Comparison of ENCODE assay signal across 8 cellular contexts in the genomic region with DNA sequence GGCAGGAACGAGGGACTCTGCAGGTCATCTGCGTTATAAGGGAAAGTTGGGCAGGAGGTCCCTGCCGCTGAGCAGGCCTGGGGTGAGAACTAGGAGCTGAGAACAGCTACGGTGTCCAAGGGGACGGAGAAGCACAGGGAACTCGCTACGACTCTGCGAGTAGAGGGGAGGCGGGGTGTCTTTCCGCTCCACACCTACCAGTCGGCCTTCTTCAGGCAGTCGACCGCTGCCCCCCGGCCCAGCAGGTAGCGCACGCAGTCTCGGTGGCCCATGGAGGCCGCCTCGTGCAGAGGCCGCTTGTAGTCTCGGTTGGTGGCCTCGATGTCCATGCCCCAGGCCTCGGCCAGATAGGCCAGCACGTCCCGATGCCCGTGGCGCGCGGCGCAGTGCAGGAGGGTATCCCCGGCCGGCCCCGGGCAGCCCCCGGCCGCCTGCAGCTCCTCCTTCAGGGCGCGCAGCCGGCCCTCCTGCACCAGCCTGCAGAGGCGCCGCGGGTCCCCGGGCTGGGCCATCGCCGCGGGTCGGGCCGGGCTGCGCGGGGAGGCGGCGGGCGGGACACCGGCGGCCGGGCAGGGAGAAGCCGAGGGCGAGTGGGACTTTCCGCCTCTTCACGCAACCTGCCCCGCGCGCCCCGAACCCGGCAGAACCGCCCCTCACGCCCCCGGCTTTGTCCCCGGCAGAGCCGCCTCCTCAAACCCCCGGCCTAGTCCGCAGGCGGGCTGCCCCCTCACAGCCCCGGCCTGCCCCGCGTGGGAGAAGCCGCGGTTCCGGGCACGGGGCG. TPM values are rescaled to one million over a fixed set of nuclear protein-coding genes. Genes with fewer than 3 reads are reported as not detected.
DNase-seq lines count a peak whose midpoint lies in the region; ATAC-seq and TF ChIP-seq lines count a peak whose summit lies in the region.

No MANE protein-coding gene starts in this region.

- peaks cover 0 to 29% (median 9%) of the 10 kb centered on the region in 6 donors for H3K36me3 ChIP-seq in spleen

- POLR2A ChIA-PET in AG04449 (lab: Yijun Ruan, JAX): interaction anchor here (0.6 to 1.5 kb wide), 7 partner anchors 27 to 1121 kb away, joined by 3 to 9 read pairs (median 3); a partner anchor contains a TSS

- TF ChIP-seq CTCF in AG04449 (IDR thresholded peaks at IDR 0.05; ENCODE audit: insufficient read depth, low read length, missing control alignments) (no peak), astrocyte of the cerebellum (IDR thresholded peaks at IDR 0.05; ENCODE audit: low read depth, low read length, missing control alignments) (no peak), spleen (IDR thresholded peaks at IDR 0.05 in 8 of 11, conservative IDR thresholded peaks at IDR 0.05 in 3 of 11) (no peak)

- H3K4me3 ChIP-seq in AG04449 (ENCODE audit: low read depth, low read length) (peak overlapping the region; percentile 79), astrocyte of the cerebellum (ENCODE audit: low read depth, low read length) (peak overlapping the region; percentile 79), iPS-18c (ENCODE audit: insufficient read depth, low read depth, low read length) (peak overlapping the region; percentile 89), spleen (peak overlapping the region; percentile 55 to 98 (median 96))

- CTCF ChIA-PET in AG04449 (lab: Yijun Ruan, JAX): interaction anchor here (0.5 to 3.0 kb wide), 9 partner anchors 9 to 512 kb away, joined by 3 to 12 read pairs (median 5); no protein-coding TSS in a partner anchor

- H3K27ac ChIP-seq in spleen: peak overlapping the region; percentile 71 to 94 (median 86)

- peaks cover 17 to 72% (median 56%) of the 10 kb centered on the region in 6 donors for H3K4me1 ChIP-seq in spleen

- WGBS in spleen, 5 donors: 0 to 3% (median 1%) methylated on average over 11 to 80 of the region's 80 CpGs

- DNase-seq in AG04449 (ENCODE audit: low read depth, low spot score) (no peak), astrocyte of the cerebellum (ENCODE audit: low read depth) (no peak), spleen (peak; percentile 91)

- ATAC-seq in GM19023 (IDR thresholded peaks at IDR 0.05; ENCODE audit: unreplicated experiment) (peak; percentile 34), HG03175 (IDR thresholded peaks at IDR 0.05; ENCODE audit: unreplicated experiment) (peak; percentile 35), SK-N-SH treated with all-trans-retinoic acid at 6 μM for 48 hours (peak; percentile 50), GM18520 (IDR thresholded peaks at IDR 0.05; ENCODE audit: unreplicated experiment) (no peak)

- no peak for TF ChIP-seq POLR2A in spleen (IDR thresholded peaks at IDR 0.05)

- no peaks in the 10 kb centered on the region for H3K27me3 ChIP-seq in spleen (replicated peaks in 1 of 7)

- in situ Hi-C loops in astrocyte of the cerebellum (cut with HindIII; ENCODE audit: low sequenced_read_pairs): no loop called here

- no peaks in the 10 kb centered on the region for H3K9me3 ChIP-seq in iPS-18c (ENCODE audit: control insufficient read depth, insufficient read depth, low read length)
- H3K9me3 ChIP-seq in spleen: no peaks in the 10 kb centered on the region

- intact Hi-C loops in spleen (cut with DNase I; ENCODE audit: low total_unique reads): no loop called here

TF ChIP-seq in SK-N-SH treated with all-trans-retinoic acid at 6 μM for 48 hours, 23 proteins besides CTCF, POLR2A, EP300 and RAD21:
- TF ChIP-seq CSDC2 (CRISPR knock-in tag; IDR thresholded peaks at IDR 0.05): no peak
- TF ChIP-seq, protein P1, sequence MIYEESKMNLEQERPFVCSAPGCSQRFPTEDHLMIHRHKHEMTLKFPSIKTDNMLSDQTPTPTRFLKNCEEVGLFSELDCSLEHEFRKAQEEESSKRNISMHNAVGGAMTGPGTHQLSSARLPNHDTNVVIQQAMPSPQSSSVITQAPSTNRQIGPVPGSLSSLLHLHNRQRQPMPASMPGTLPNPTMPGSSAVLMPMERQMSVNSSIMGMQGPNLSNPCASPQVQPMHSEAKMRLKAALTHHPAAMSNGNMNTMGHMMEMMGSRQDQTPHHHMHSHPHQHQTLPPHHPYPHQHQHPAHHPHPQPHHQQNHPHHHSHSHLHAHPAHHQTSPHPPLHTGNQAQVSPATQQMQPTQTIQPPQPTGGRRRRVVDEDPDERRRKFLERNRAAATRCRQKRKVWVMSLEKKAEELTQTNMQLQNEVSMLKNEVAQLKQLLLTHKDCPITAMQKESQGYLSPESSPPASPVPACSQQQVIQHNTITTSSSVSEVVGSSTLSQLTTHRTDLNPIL (CRISPR knock-in tag; IDR thresholded peaks at IDR 0.05; ENCODE audit: low read depth): no peak
- TF ChIP-seq TCF4 (CRISPR knock-in tag; IDR thresholded peaks at IDR 0.05; ENCODE audit: borderline replicate concordance): no peak
- no peak for TF ChIP-seq ZNF565 (CRISPR knock-in tag; conservative IDR thresholded peaks at IDR 0.05; ENCODE audit: low read depth)
- TF ChIP-seq ISL1 (CRISPR knock-in tag; IDR thresholded peaks at IDR 0.05): no peak
- TF ChIP-seq TOX (CRISPR knock-in tag; IDR thresholded peaks at IDR 0.05; ENCODE audit: borderline replicate concordance): no peak
- TF ChIP-seq, protein P2, sequence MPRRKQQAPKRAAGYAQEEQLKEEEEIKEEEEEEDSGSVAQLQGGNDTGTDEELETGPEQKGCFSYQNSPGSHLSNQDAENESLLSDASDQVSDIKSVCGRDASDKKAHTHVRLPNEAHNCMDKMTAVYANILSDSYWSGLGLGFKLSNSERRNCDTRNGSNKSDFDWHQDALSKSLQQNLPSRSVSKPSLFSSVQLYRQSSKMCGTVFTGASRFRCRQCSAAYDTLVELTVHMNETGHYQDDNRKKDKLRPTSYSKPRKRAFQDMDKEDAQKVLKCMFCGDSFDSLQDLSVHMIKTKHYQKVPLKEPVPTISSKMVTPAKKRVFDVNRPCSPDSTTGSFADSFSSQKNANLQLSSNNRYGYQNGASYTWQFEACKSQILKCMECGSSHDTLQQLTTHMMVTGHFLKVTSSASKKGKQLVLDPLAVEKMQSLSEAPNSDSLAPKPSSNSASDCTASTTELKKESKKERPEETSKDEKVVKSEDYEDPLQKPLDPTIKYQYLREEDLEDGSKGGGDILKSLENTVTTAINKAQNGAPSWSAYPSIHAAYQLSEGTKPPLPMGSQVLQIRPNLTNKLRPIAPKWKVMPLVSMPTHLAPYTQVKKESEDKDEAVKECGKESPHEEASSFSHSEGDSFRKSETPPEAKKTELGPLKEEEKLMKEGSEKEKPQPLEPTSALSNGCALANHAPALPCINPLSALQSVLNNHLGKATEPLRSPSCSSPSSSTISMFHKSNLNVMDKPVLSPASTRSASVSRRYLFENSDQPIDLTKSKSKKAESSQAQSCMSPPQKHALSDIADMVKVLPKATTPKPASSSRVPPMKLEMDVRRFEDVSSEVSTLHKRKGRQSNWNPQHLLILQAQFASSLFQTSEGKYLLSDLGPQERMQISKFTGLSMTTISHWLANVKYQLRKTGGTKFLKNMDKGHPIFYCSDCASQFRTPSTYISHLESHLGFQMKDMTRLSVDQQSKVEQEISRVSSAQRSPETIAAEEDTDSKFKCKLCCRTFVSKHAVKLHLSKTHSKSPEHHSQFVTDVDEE (CRISPR knock-in tag; IDR thresholded peaks at IDR 0.05): no peak
- TF ChIP-seq, protein P3, sequence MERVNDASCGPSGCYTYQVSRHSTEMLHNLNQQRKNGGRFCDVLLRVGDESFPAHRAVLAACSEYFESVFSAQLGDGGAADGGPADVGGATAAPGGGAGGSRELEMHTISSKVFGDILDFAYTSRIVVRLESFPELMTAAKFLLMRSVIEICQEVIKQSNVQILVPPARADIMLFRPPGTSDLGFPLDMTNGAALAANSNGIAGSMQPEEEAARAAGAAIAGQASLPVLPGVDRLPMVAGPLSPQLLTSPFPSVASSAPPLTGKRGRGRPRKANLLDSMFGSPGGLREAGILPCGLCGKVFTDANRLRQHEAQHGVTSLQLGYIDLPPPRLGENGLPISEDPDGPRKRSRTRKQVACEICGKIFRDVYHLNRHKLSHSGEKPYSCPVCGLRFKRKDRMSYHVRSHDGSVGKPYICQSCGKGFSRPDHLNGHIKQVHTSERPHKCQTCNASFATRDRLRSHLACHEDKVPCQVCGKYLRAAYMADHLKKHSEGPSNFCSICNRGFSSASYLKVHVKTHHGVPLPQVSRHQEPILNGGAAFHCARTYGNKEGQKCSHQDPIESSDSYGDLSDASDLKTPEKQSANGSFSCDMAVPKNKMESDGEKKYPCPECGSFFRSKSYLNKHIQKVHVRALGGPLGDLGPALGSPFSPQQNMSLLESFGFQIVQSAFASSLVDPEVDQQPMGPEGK (CRISPR knock-in tag; IDR thresholded peaks at IDR 0.05; ENCODE audit: borderline replicate concordance): no peak
- TF ChIP-seq, protein P4, sequence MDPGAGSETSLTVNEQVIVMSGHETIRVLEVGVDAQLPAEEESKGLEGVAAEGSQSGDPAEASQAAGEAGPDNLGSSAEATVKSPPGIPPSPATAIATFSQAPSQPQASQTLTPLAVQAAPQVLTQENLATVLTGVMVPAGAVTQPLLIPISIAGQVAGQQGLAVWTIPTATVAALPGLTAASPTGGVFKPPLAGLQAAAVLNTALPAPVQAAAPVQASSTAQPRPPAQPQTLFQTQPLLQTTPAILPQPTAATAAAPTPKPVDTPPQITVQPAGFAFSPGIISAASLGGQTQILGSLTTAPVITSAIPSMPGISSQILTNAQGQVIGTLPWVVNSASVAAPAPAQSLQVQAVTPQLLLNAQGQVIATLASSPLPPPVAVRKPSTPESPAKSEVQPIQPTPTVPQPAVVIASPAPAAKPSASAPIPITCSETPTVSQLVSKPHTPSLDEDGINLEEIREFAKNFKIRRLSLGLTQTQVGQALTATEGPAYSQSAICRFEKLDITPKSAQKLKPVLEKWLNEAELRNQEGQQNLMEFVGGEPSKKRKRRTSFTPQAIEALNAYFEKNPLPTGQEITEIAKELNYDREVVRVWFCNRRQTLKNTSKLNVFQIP (CRISPR knock-in tag; IDR thresholded peaks at IDR 0.05; ENCODE audit: borderline replicate concordance, low read depth): no peak
- TF ChIP-seq OSR1 (CRISPR knock-in tag; IDR thresholded peaks at IDR 0.05): no peak

RNA-seq across cellular contexts. Expression of a gene that starts 0.7 kb away (rescaled TPM):
- 10 to 100 TPM in 1 of 7 donors, 1 to 10 TPM in 6; 5.8 to 10.5 (median 6.8) TPM for total RNA-seq in spleen
- 1 to 10 TPM; 2.7 to 5.1 (median 4.3) TPM for polyA plus RNA-seq in spleen

RNA-seq across cellular contexts. Expression of a gene that starts 1.0 kb away (rescaled TPM):
- total RNA-seq in spleen: 100 to 1,000 TPM; 101 to 118 (median 111) TPM
- polyA plus RNA-seq in spleen: 10 to 100 TPM; 33.4 to 47.8 (median 40.9) TPM
